18 cellular contexts compared by ENCODE assay signal in genomic region chr18:29060349-29060748, GRCh38.
"Had no signal": no experiment of that assay in that cellular context is flagged by ENCODE, and none has a peak within 500 bp of the region (broad histone marks: within the 10 kb centered on the region; RNA-seq: fewer than 3 reads in every experiment).

No MANE protein-coding gene starts in this region.

- DNase-seq: activated CD4-positive, alpha-beta memory T cell treated with anti-CD3 and anti-CD28 coated beads for 36 hours; activated naive CD8-positive, alpha-beta T cell treated with anti-CD3 and anti-CD28 coated beads, Interleukin-2, amount 50 U/mL, for 24 hours; activated T-cell treated with anti-CD3 and anti-CD28 coated beads, Interleukin-2, amount 50 U/mL, for 48 hours; foreskin keratinocyte; immature natural killer cell; left colon; mucosa of descending colon; naive thymus-derived CD8-positive, alpha-beta T cell; right lobe of liver; spleen; stimulated activated CD4-positive, alpha-beta T cell treated with anti-CD3 and anti-CD28 coated beads, Interleukin-1b, Interleukin-23, amount 100 ng/mL, for 48 hours; stimulated activated naive CD4-positive, alpha-beta T cell; substantia nigra; T-helper 9 cell had no signal

- H3K9me3 Mint-ChIP-seq: type B pancreatic cell had no signal

- ATAC-seq: activated naive CD8-positive, alpha-beta T cell treated with anti-CD3 and anti-CD28 coated beads, Interleukin-2, amount 50 U/mL, for 24 hours; foreskin keratinocyte; left colon; mucosa of descending colon; naive thymus-derived CD8-positive, alpha-beta T cell; right lobe of liver had no signal

- H3K27ac Mint-ChIP-seq: activated CD4-positive, alpha-beta memory T cell treated with anti-CD3 and anti-CD28 coated beads for 36 hours; activated naive CD8-positive, alpha-beta T cell treated with anti-CD3 and anti-CD28 coated beads, Interleukin-2, amount 50 U/mL, for 24 hours; immature natural killer cell; naive thymus-derived CD8-positive, alpha-beta T cell; type B pancreatic cell had no signal

- H3K4me1 ChIP-seq: ascending aorta, esophagus muscularis mucosa, foreskin keratinocyte, prostate gland, right lobe of liver, spleen had no signal

- H3K4me3 Mint-ChIP-seq: activated CD4-positive, alpha-beta memory T cell treated with anti-CD3 and anti-CD28 coated beads for 36 hours; activated naive CD8-positive, alpha-beta T cell treated with anti-CD3 and anti-CD28 coated beads, Interleukin-2, amount 50 U/mL, for 24 hours; immature natural killer cell; naive thymus-derived CD8-positive, alpha-beta T cell; type B pancreatic cell had no signal

- H3K4me1 Mint-ChIP-seq: activated naive CD8-positive, alpha-beta T cell treated with anti-CD3 and anti-CD28 coated beads, Interleukin-2, amount 50 U/mL, for 24 hours; immature natural killer cell; naive thymus-derived CD8-positive, alpha-beta T cell had no signal

- H3K36me3 ChIP-seq: ascending aorta, esophagus muscularis mucosa, prostate gland, right lobe of liver, spleen had no signal

- H3K4me3 ChIP-seq: ascending aorta, esophagus muscularis mucosa, mucosa of descending colon, prostate gland, right lobe of liver, spleen had no signal

- H3K9me3 ChIP-seq: ascending aorta, esophagus muscularis mucosa, prostate gland, right lobe of liver, spleen had no signal

- H3K27me3 Mint-ChIP-seq: activated CD4-positive, alpha-beta memory T cell treated with anti-CD3 and anti-CD28 coated beads for 36 hours; activated naive CD8-positive, alpha-beta T cell treated with anti-CD3 and anti-CD28 coated beads, Interleukin-2, amount 50 U/mL, for 24 hours; naive thymus-derived CD8-positive, alpha-beta T cell; type B pancreatic cell had no signal

- H3K27me3 ChIP-seq: ascending aorta, esophagus muscularis mucosa, foreskin keratinocyte, right lobe of liver, spleen had no signal

- H3K27ac ChIP-seq: ascending aorta, esophagus muscularis mucosa, foreskin keratinocyte, prostate gland, right lobe of liver, spleen had no signal

- H3K36me3 Mint-ChIP-seq: activated CD4-positive, alpha-beta memory T cell treated with anti-CD3 and anti-CD28 coated beads for 36 hours; immature natural killer cell; naive thymus-derived CD8-positive, alpha-beta T cell; type B pancreatic cell had no signal
